ENCODE assay signal across 18 cellular contexts in the genomic region with DNA sequence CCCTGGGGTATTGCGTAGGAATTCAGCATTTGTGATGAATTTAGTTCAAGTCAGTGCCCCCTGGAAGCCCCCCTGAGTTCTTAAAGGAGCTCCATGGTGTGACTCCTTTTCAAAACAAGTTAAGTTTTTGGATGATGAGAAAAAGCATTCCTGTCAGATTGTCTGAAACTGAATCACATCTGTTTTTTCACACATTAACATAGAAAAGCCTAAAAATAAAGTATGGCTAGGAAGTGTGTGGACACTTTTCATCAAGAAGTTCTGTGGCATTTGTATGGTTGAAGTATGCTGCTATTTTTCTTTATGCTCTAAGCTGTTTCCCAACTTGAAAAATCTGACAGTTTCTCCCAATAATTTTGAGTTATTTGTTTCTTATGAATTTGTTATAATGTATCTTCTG. TPM values are rescaled to one million over a fixed set of nuclear protein-coding genes. Genes with fewer than 3 reads are reported as not detected.
DNase-seq lines count a peak whose midpoint lies in the region; ATAC-seq, FAIRE-seq and TF ChIP-seq lines count a peak whose summit lies in the region.
"Had no signal": no experiment of that assay in that cellular context is flagged by ENCODE, and none has a peak within 500 bp of the region (broad histone marks: within the 10 kb centered on the region; RNA-seq: fewer than 3 reads in every experiment).

No MANE protein-coding gene starts in this region.

- H3K36me3 Mint-ChIP-seq in CD4-positive, CD25-positive, alpha-beta regulatory T cell = peaks cover 10% of the 10 kb centered on the region
- peaks cover 34% of the 10 kb centered on the region for H3K36me3 Mint-ChIP-seq in activated naive CD8-positive, alpha-beta T cell treated with anti-CD3 and anti-CD28 coated beads for 36 hours
- H3K36me3 Mint-ChIP-seq in natural killer cell = no peaks in the 10 kb centered on the region

- no peak for DNase-seq in CD4-positive, CD25-positive, alpha-beta regulatory T cell
- DNase-seq in GM12891 (ENCODE audit: insufficient read length, low spot score) (no peak), natural killer cell (no peak), BE2C (no peak), vagina (ENCODE audit: extremely low spot score in 2 of 2) (no peak)
- no peak for DNase-seq in activated naive CD8-positive, alpha-beta T cell treated with anti-CD3 and anti-CD28 coated beads for 36 hours
- DNase-seq in activated effector memory CD4-positive, alpha-beta T cell treated with anti-CD3 and anti-CD28 coated beads, Interleukin-2, amount 50 U/mL, for 16 hours = no peak
- DNase-seq: Caco-2, erythroblast, heart right ventricle, NCI-H524 treated with DMSO at 0.1 percent for 48 hours, sigmoid colon, stomach had no signal

- no peaks in the 10 kb centered on the region for H3K27me3 ChIP-seq in CD4-positive, CD25-positive, alpha-beta regulatory T cell (ENCODE audit: control insufficient read depth, insufficient read depth, low read length)
- H3K27me3 ChIP-seq in BE2C (no peaks in the 10 kb centered on the region), vagina (no peaks in the 10 kb centered on the region)
- H3K27me3 ChIP-seq: heart right ventricle, sigmoid colon, stomach had no signal

- H3K4me3 Mint-ChIP-seq in CD4-positive, CD25-positive, alpha-beta regulatory T cell = peak overlapping the region in 3 of 4 donors; percentile 2 to 78 (median 74)
- peak overlapping the region; percentile 52 for H3K4me3 Mint-ChIP-seq in activated naive CD8-positive, alpha-beta T cell treated with anti-CD3 and anti-CD28 coated beads for 36 hours
- H3K4me3 Mint-ChIP-seq in natural killer cell = peak overlapping the region; percentile 77

- no peaks in the 10 kb centered on the region for H3K9me3 ChIP-seq in CD4-positive, CD25-positive, alpha-beta regulatory T cell (ENCODE audit: control insufficient read depth in 2 of 2, low read length in 2 of 2)
- H3K9me3 ChIP-seq in BE2C (no peaks in the 10 kb centered on the region), vagina (no peaks in the 10 kb centered on the region)
- H3K9me3 ChIP-seq: Caco-2, heart right ventricle, sigmoid colon, stomach had no signal

- peak overlapping the region; percentile 84 for H3K4me3 ChIP-seq in CD4-positive, CD25-positive, alpha-beta regulatory T cell (ENCODE audit: low read depth, low read length)
- no peak overlapping the region for H3K4me3 ChIP-seq in BE2C (ENCODE audit: low read depth, low read length)
- no peak overlapping the region for H3K4me3 ChIP-seq in vagina
- H3K4me3 ChIP-seq: heart right ventricle, sigmoid colon, stomach had no signal

- FAIRE-seq in GM12891 (lab: Jason Lieb, UNC) = peak; percentile 20
- FAIRE-seq: colon had no signal

- no peaks in the 10 kb centered on the region for H3K9me3 Mint-ChIP-seq in CD4-positive, CD25-positive, alpha-beta regulatory T cell
- H3K9me3 Mint-ChIP-seq in activated naive CD8-positive, alpha-beta T cell treated with anti-CD3 and anti-CD28 coated beads for 36 hours = no peaks in the 10 kb centered on the region
- no peaks in the 10 kb centered on the region for H3K9me3 Mint-ChIP-seq in natural killer cell

- peak overlapping the region; percentile 96 to 100 (median 99) for H3K27ac Mint-ChIP-seq in CD4-positive, CD25-positive, alpha-beta regulatory T cell
- H3K27ac Mint-ChIP-seq in activated naive CD8-positive, alpha-beta T cell treated with anti-CD3 and anti-CD28 coated beads for 36 hours = peak overlapping the region; percentile 82
- peak overlapping the region; percentile 82 to 84 for H3K27ac Mint-ChIP-seq in natural killer cell

- no peak for TF ChIP-seq POLR2A in GM12891 (IDR thresholded peaks at IDR 0.05; ENCODE audit: low read depth, low read length)
- no peak for TF ChIP-seq POLR2A in vagina (IDR thresholded peaks at IDR 0.05)

- peak overlapping the region; percentile 95 for H3K27ac ChIP-seq in CD4-positive, CD25-positive, alpha-beta regulatory T cell (ENCODE audit: insufficient read depth, low read length, poor library complexity, severe bottlenecking)
- no peak overlapping the region for H3K27ac ChIP-seq in vagina
- H3K27ac ChIP-seq: KMS-11, sigmoid colon had no signal

- H3K36me3 ChIP-seq in CD4-positive, CD25-positive, alpha-beta regulatory T cell (ENCODE audit: control insufficient read depth, insufficient read depth, low read length) = peaks cover 5% of the 10 kb centered on the region
- H3K36me3 ChIP-seq in BE2C (no peaks in the 10 kb centered on the region), vagina (peaks cover 0 to 8% of the 10 kb centered on the region in 2 donors)
- H3K36me3 ChIP-seq: sigmoid colon had no signal

- ATAC-seq in CD4-positive, CD25-positive, alpha-beta regulatory T cell (ENCODE audit: low read depth in 2 of 2) = no peak
- ATAC-seq in natural killer cell (no peak), HG03108 (IDR thresholded peaks at IDR 0.05; ENCODE audit: unreplicated experiment) (no peak)
- ATAC-seq: HCT116, heart right ventricle, Panc1 had no signal

- H3K27me3 Mint-ChIP-seq in CD4-positive, CD25-positive, alpha-beta regulatory T cell = no peaks in the 10 kb centered on the region
- no peaks in the 10 kb centered on the region for H3K27me3 Mint-ChIP-seq in activated naive CD8-positive, alpha-beta T cell treated with anti-CD3 and anti-CD28 coated beads for 36 hours
- H3K27me3 Mint-ChIP-seq in natural killer cell (ENCODE audit: low read depth in 2 of 2) = no peaks in the 10 kb centered on the region

- H3K4me1 Mint-ChIP-seq in CD4-positive, CD25-positive, alpha-beta regulatory T cell = peaks cover 56 to 78% (median 64%) of the 10 kb centered on the region in 4 donors
- H3K4me1 Mint-ChIP-seq in activated naive CD8-positive, alpha-beta T cell treated with anti-CD3 and anti-CD28 coated beads for 36 hours = peaks cover 75% of the 10 kb centered on the region
- peaks cover 57 to 58% of the 10 kb centered on the region in 2 donors for H3K4me1 Mint-ChIP-seq in natural killer cell

- no peak for TF ChIP-seq CTCF in natural killer cell (IDR thresholded peaks at IDR 0.05)
- no peak for TF ChIP-seq CTCF in BE2C (IDR thresholded peaks at IDR 0.05; ENCODE audit: low read depth, low read length)
- TF ChIP-seq CTCF in vagina (IDR thresholded peaks at IDR 0.05) = no peak

- H3K4me1 ChIP-seq in CD4-positive, CD25-positive, alpha-beta regulatory T cell (ENCODE audit: control insufficient read depth, insufficient read depth, low read length, poor library complexity, severe bottlenecking) = peaks cover 49% of the 10 kb centered on the region
- H3K4me1 ChIP-seq in BE2C (no peaks in the 10 kb centered on the region), vagina (peaks cover 9% of the 10 kb centered on the region)
- H3K4me1 ChIP-seq: Caco-2 had no signal

- intact Hi-C loops in natural killer cell (cut with micrococcal nuclease) (loop anchor here (5.0 kb wide), 1 partner anchor 34 kb away; no protein-coding TSS in a partner anchor), vagina (cut with DNase I) (no loop called here)

TF ChIP-seq in GM12891, 5 proteins besides CTCF, POLR2A, EP300 and RAD21:
- TF ChIP-seq POU2F2 (IDR thresholded peaks at IDR 0.05; ENCODE audit: low read depth, low read length) = no peak
- TF ChIP-seq PAX5 (IDR thresholded peaks at IDR 0.05; ENCODE audit: insufficient read depth, low read length, severe bottlenecking) = no peak

RNA-seq across cellular contexts. Expression of a gene that starts 33.7 kb away (rescaled TPM):
- total RNA-seq in CD4-positive, CD25-positive, alpha-beta regulatory T cell = 221 TPM
- polyA plus RNA-seq in CD4-positive, CD25-positive, alpha-beta regulatory T cell = 10 to 100 TPM; 16.8 to 20.9 (median 18.9) TPM
- polyA plus RNA-seq in GM12891 (2012; ENCODE audit: low read depth, missing spikeins) = 21.1 TPM
- total RNA-seq in activated naive CD8-positive, alpha-beta T cell treated with anti-CD3 and anti-CD28 coated beads for 36 hours = 10 to 100 TPM; 47.3 to 57.5 TPM
- total RNA-seq in natural killer cell (100 to 1,000 TPM; 168 to 193 (median 184) TPM), vagina (56.2 TPM)
- polyA plus RNA-seq in BE2C (2012; ENCODE audit: insufficient read depth, insufficient read length, low read depth) = 15.2 TPM
